Comparison of ENCODE assay signal across 8 cellular contexts in genomic region chr1:173476664-173477285, GRCh38. TPM values are rescaled to one million over a fixed set of nuclear protein-coding genes. Genes with fewer than 3 reads are reported as not detected.
DNase-seq lines count a peak whose midpoint lies in the region; ATAC-seq and TF ChIP-seq lines count a peak whose summit lies in the region.

No MANE protein-coding gene starts in this region.

- H3K4me1 ChIP-seq in right lobe of liver: peaks cover 3 to 65% (median 26%) of the 10 kb centered on the region in 4 donors

- TF ChIP-seq CTCF in right lobe of liver (IDR thresholded peaks at IDR 0.05): peak in 1 of 4 donors; percentile 31

- intact Hi-C loops in right lobe of liver (cut with DNase I): no loop called here

- H3K27ac ChIP-seq in right lobe of liver: peak overlapping the region; percentile 82 to 99 (median 93)

- DNase-seq in CD1c-positive myeloid dendritic cell (ENCODE audit: extremely low spot score) (peak; percentile 93), NCI-H69 (lab: John Stamatoyannopoulos, UW) (peak; percentile 98), dermis blood vessel endothelial cell (peak; percentile 86), right lobe of liver (peak; percentile 96 to 98 (median 97))
- peak; percentile 63 for DNase-seq in activated CD4-positive, alpha-beta T cell treated with anti-CD3 and anti-CD28 coated beads, Interleukin-2, amount 50 U/mL, for 1 hour
- DNase-seq in stimulated activated CD4-positive, alpha-beta T cell treated with anti-CD3 and anti-CD28 coated beads, Interleukin-4, amount 100 ng/mL, for 4 hours: peak; percentile 50 to 84

- ATAC-seq in GM19395 (IDR thresholded peaks at IDR 0.05; ENCODE audit: unreplicated experiment): peak; percentile 97
- ATAC-seq in HG03521 (IDR thresholded peaks at IDR 0.05; ENCODE audit: unreplicated experiment): peak; percentile 95
- ATAC-seq in right lobe of liver: peak; percentile 79 to 90 (median 82)

- TF ChIP-seq POLR2A in right lobe of liver (IDR thresholded peaks at IDR 0.05): peak; percentile 74

- H3K36me3 ChIP-seq in right lobe of liver: peaks cover 0 to 12% (median 9%) of the 10 kb centered on the region in 4 donors

- H3K27me3 ChIP-seq in right lobe of liver: no peaks in the 10 kb centered on the region

- no peaks in the 10 kb centered on the region for H3K9me3 ChIP-seq in right lobe of liver

- 0% methylated on average over 1 of the region's 62 CpGs for WGBS in right lobe of liver (ENCODE audit: insufficient coverage, low coverage, low lambda C conversion rate, missing lambda C conversion rate)

- H3K4me3 ChIP-seq in right lobe of liver: peak overlapping the region; percentile 72 to 87 (median 75)

RNA-seq across cellular contexts. Expression of gene PRDX6, which starts 0.4 kb away (rescaled TPM):
- 224 and 251 TPM in 2 replicates for total RNA-seq in dermis blood vessel endothelial cell
- 100 to 1,000 TPM; 213 to 552 (median 407) TPM for total RNA-seq in right lobe of liver

Comparison
In these comparisons a context has a peak if more than half of its experiments do, and no peak if none do; other contexts are left out.
1. Peak in every context shown above with its lines: DNase-seq, ATAC-seq, H3K4me3 ChIP-seq and H3K27ac ChIP-seq.